7 cellular contexts compared by ENCODE assay signal in genomic region chr19:6606276-6607070, GRCh38. TPM values are rescaled to one million over a fixed set of nuclear protein-coding genes. Genes with fewer than 3 reads are reported as not detected.
A peak's percentile ranks its signal among the peaks of the same experiment; 100 is the strongest.
DNase-seq lines count a peak whose midpoint lies in the region; ATAC-seq and TF ChIP-seq lines count a peak whose summit lies in the region.
"Not testable (repeated sequence)": the region's sequence is repeated elsewhere in the genome, so short reads cannot be mapped to it uniquely, and the experiment has no call there.
"Had no signal": no experiment of that assay in that cellular context is flagged by ENCODE, and none has a peak within 500 bp of the region (broad histone marks: within the 10 kb centered on the region; RNA-seq: fewer than 3 reads in every experiment).

No MANE protein-coding gene starts in this region.

- not testable (repeated sequence) for H3K27ac Mint-ChIP-seq in GM23338; osteocyte (ENCODE audit: unreplicated experiment)
- H3K27ac Mint-ChIP-seq in T-helper 17 cell: peak overlapping the region; percentile 39

- not testable (repeated sequence) for H3K9me2 ChIP-seq in GM23338 (ENCODE audit: insufficient read depth)

- not testable (repeated sequence) for H3K27me3 ChIP-seq in GM23338 (ENCODE audit: insufficient read depth); OCI-LY3 (ENCODE audit: low read depth, low read length); right atrium auricular region

- ATAC-seq in GM23338, T-helper 17 cell: not testable (repeated sequence)

- H3K9me3 Mint-ChIP-seq in GM23338: peaks cover 91% of the 10 kb centered on the region
- not testable (repeated sequence) for H3K9me3 Mint-ChIP-seq in osteocyte (ENCODE audit: unreplicated experiment)

- not testable (repeated sequence) for H3K4me1 Mint-ChIP-seq in GM23338
- H3K4me1 Mint-ChIP-seq in T-helper 17 cell (peaks cover 12% of the 10 kb centered on the region), osteocyte (ENCODE audit: unreplicated experiment) (peaks cover 11% of the 10 kb centered on the region)

- H3K27ac ChIP-seq in GM23338 (ENCODE audit: low read depth); right atrium auricular region: not testable (repeated sequence)
- H3K27ac ChIP-seq in OCI-LY3 (ENCODE audit: low read length): peak overlapping the region; percentile 97

- 0 out of 2 replicates have a peak overlapping the region, but pooled peaks have one; percentile 8 for H2AFZ ChIP-seq in GM23338
- not testable (repeated sequence) for H2AFZ ChIP-seq in OCI-LY3 (ENCODE audit: low read depth, low read length)

- not testable (repeated sequence) for H3K36me3 ChIP-seq in GM23338 (ENCODE audit: insufficient read depth); OCI-LY3 (replicated peaks; ENCODE audit: low read depth, low read length); right atrium auricular region

- H3K9me3 ChIP-seq in OCI-LY3 (ENCODE audit: insufficient read depth, low read length); T-helper 17 cell (ENCODE audit: control insufficient read depth, low read length, poor library complexity, severe bottlenecking); right atrium auricular region: not testable (repeated sequence)

- H4K20me1 ChIP-seq in GM23338 (replicated peaks; ENCODE audit: insufficient read depth); OCI-LY3 (ENCODE audit: insufficient read depth, low read length): not testable (repeated sequence)

- not testable (repeated sequence) for H3K27me3 Mint-ChIP-seq in GM23338 (ENCODE audit: insufficient read depth, low read depth, poor library complexity); osteocyte (ENCODE audit: unreplicated experiment)
- peaks cover 20% of the 10 kb centered on the region for H3K27me3 Mint-ChIP-seq in T-helper 17 cell

- H3K4me1 ChIP-seq in GM23338 (ENCODE audit: insufficient read depth); right atrium auricular region: not testable (repeated sequence)
- peaks cover 84% of the 10 kb centered on the region for H3K4me1 ChIP-seq in OCI-LY3 (ENCODE audit: low read length)

- not testable (repeated sequence) for H3K4me3 Mint-ChIP-seq in GM23338; T-helper 17 cell; osteocyte (ENCODE audit: unreplicated experiment)

- peak overlapping the region; percentile 18; the same call in 1 of the 2 replicates for H3K9ac ChIP-seq in OCI-LY3 (ENCODE audit: low read length)

- not testable (repeated sequence) for H3K4me2 ChIP-seq in GM23338
- H3K4me2 ChIP-seq in OCI-LY3 (ENCODE audit: low read length): peak overlapping the region; percentile 11

- peaks cover 20% of the 10 kb centered on the region for H3K36me3 Mint-ChIP-seq in GM23338 (ENCODE audit: low read depth)
- H3K36me3 Mint-ChIP-seq in T-helper 17 cell (ENCODE audit: low read depth); osteocyte (ENCODE audit: unreplicated experiment): not testable (repeated sequence)

- H3K79me2 ChIP-seq in GM23338 (replicated peaks; ENCODE audit: insufficient read depth); OCI-LY3 (ENCODE audit: low read length): not testable (repeated sequence)

- DNase-seq in GM23338 (ENCODE audit: low spot score); T-helper 17 cell: not testable (repeated sequence)
- DNase-seq in right atrium auricular region (ENCODE audit: low spot score) (peak; percentile 11), osteocyte (ENCODE audit: extremely low spot score, unreplicated experiment) (peak; percentile 19)

- not testable (repeated sequence) for H3F3A ChIP-seq in GM23338 (replicated peaks; ENCODE audit: low read depth)

- H3K4me3 ChIP-seq in GM23338; OCI-LY3 (ENCODE audit: low read length); right atrium auricular region: not testable (repeated sequence)

- not testable (repeated sequence) for TF ChIP-seq CTCF in GM23338 (conservative IDR thresholded peaks at IDR 0.05; ENCODE audit: low read depth in 2 of 2); OCI-LY3 (IDR thresholded peaks at IDR 0.05; ENCODE audit: low read depth, low read length); right atrium auricular region (IDR thresholded peaks at IDR 0.05); osteocyte (IDR thresholded peaks at IDR 0.05)

RNA-seq across cellular contexts. Expression of gene CD70, which starts 15.5 kb away (rescaled TPM):
- 2.0 and 7.3 TPM in 2 replicates for total RNA-seq in GM23338 (2014; rRNA removed; shearing (Covaris generic))
- 7.1 and 7.3 TPM in 2 replicates for polyA plus RNA-seq in GM23338 (2016; fragmentation: Nextera tagmentation; extraction: Ambion mirVana)
- total RNA-seq in T-helper 17 cell: 1 to 10 TPM; 3.0 to 4.5 TPM
- total RNA-seq in right atrium auricular region: not detected
- 0.42 and 0.54 TPM in 2 replicates for total RNA-seq in osteocyte
- polyA plus RNA-seq: AG04450, CD14-positive monocyte had no signal
